15 cellular contexts compared by ENCODE assay signal in the genomic region with DNA sequence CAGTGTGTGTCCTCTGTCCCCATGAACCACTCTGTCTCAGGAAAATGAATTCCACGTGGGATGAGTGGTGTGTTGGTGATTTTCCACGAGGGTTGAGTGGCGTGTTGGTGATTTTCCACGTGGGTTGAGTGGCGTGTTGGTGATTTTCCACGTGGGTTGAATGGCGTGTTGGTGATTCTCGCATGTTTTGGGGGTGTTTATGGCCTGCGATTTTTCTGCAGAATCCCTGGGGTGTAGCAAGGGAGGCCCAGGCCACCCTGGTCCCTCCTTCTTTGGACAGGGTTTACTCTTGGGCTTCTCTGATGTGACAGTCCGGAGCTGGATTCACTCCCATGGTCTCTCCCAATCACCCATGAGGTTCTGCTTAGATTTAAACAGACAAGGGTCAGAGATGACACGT.
DNase-seq lines count a peak whose midpoint lies in the region; ATAC-seq and TF ChIP-seq lines count a peak whose summit lies in the region.
"Had no signal": no experiment of that assay in that cellular context is flagged by ENCODE, and none has a peak within 500 bp of the region (broad histone marks: within the 10 kb centered on the region; RNA-seq: fewer than 3 reads in every experiment).

No MANE protein-coding gene starts in this region.

- H3K9ac ChIP-seq in H9 (ENCODE audit: extremely low read depth, insufficient read length, low read length): no peak overlapping the region
- H3K9ac ChIP-seq in endodermal cell (ENCODE audit: extremely low read depth, low read length, poor library complexity, severe bottlenecking): no peak overlapping the region
- H3K9ac ChIP-seq: BLaER1 had no signal

- H3K4me2 ChIP-seq in H9 (ENCODE audit: insufficient read depth, insufficient read length, low read length): no peak overlapping the region
- H3K4me2 ChIP-seq: BLaER1 had no signal

- H3K23ac ChIP-seq in H9 (ENCODE audit: insufficient read length, low read depth, low read length): no peak overlapping the region

- ATAC-seq in activated CD8-positive, alpha-beta memory T cell treated with anti-CD3 and anti-CD28 coated beads, Interleukin-2, amount 10 ng/mL, durations not matched to agents 7 days and 5 days: no peak
- ATAC-seq in T-helper 17 cell (no peak), HG03175 (IDR thresholded peaks at IDR 0.05; ENCODE audit: unreplicated experiment) (no peak)
- no peak for ATAC-seq in activated CD4-positive, alpha-beta T cell treated with anti-CD3 and anti-CD28 coated beads for 36 hours

- no peak overlapping the region for H2BK12ac ChIP-seq in H9 (ENCODE audit: insufficient read length, low read depth, low read length)

- WGBS in H9 (ENCODE audit: extremely low coverage, insufficient read length, low lambda C conversion rate): no CpG with 5 or more reads among the region's 11 CpGs
- 91 to 100% methylated on average over 4 to 11 of the region's 11 CpGs for WGBS in endodermal cell (ENCODE audit: insufficient coverage in 1 of 2, insufficient read length in 1 of 2), 2 experiments

- H2BK5ac ChIP-seq in H9 (ENCODE audit: insufficient read length, low read length): no peak overlapping the region

- H3K4me3 Mint-ChIP-seq in activated CD8-positive, alpha-beta memory T cell treated with anti-CD3 and anti-CD28 coated beads, Interleukin-2, amount 10 ng/mL, durations not matched to agents 7 days and 5 days: no peak overlapping the region
- H3K4me3 Mint-ChIP-seq in H9: no peak overlapping the region
- H3K4me3 Mint-ChIP-seq in endodermal cell: no peak overlapping the region
- no peak overlapping the region for H3K4me3 Mint-ChIP-seq in type B pancreatic cell
- no peak overlapping the region for H3K4me3 Mint-ChIP-seq in T-helper 17 cell
- H3K4me3 Mint-ChIP-seq in activated CD4-positive, alpha-beta T cell treated with anti-CD3 and anti-CD28 coated beads for 36 hours: no peak overlapping the region
- H3K4me3 Mint-ChIP-seq: CD8-positive, alpha-beta memory T cell had no signal

- no peak overlapping the region for H4K8ac ChIP-seq in H9 (replicated peaks; ENCODE audit: insufficient read length, low read depth, low read length)

- intact Hi-C loops in activated CD4-positive, alpha-beta T cell treated with anti-CD3 and anti-CD28 coated beads for 36 hours (cut with DNase I, micrococcal nuclease): no loop called here

- no peaks in the 10 kb centered on the region for H3K23me2 ChIP-seq in H9 (ENCODE audit: insufficient read length, low read depth, low read length, poor library complexity, severe bottlenecking)

- no peak overlapping the region for H3K4ac ChIP-seq in H9 (ENCODE audit: low read depth, low read length)

- H3K4me1 Mint-ChIP-seq in activated CD8-positive, alpha-beta memory T cell treated with anti-CD3 and anti-CD28 coated beads, Interleukin-2, amount 10 ng/mL, durations not matched to agents 7 days and 5 days: no peaks in the 10 kb centered on the region
- H3K4me1 Mint-ChIP-seq in H9 (peaks cover 45 to 48% of the 10 kb centered on the region in 2 experiments), endodermal cell (peaks cover 3% of the 10 kb centered on the region), type B pancreatic cell (ENCODE audit: unreplicated experiment) (peaks cover 18% of the 10 kb centered on the region), T-helper 17 cell (no peaks in the 10 kb centered on the region)
- peaks cover 10% of the 10 kb centered on the region for H3K4me1 Mint-ChIP-seq in activated CD4-positive, alpha-beta T cell treated with anti-CD3 and anti-CD28 coated beads for 36 hours

- no peak overlapping the region for H4K5ac ChIP-seq in H9 (ENCODE audit: insufficient read length, low read depth, low read length)

- H2AK5ac ChIP-seq in H9 (ENCODE audit: insufficient read length, low read length): no peak overlapping the region

- H3K9me3 ChIP-seq in H9 (ENCODE audit: control insufficient read depth, low read depth, low read length) (no peaks in the 10 kb centered on the region), endodermal cell (ENCODE audit: control insufficient read depth, low read length) (no peaks in the 10 kb centered on the region), T-helper 17 cell (ENCODE audit: control insufficient read depth, low read length, poor library complexity, severe bottlenecking) (peaks cover 2% of the 10 kb centered on the region)
- H3K9me3 ChIP-seq: Caco-2 had no signal

- no peak overlapping the region for H3T11ph ChIP-seq in H9 (ENCODE audit: low read length)

- H3K27ac ChIP-seq in H9 (ENCODE audit: insufficient read length, low read depth, low read length): no peak overlapping the region
- no peak overlapping the region for H3K27ac ChIP-seq in endodermal cell (ENCODE audit: low read depth, low read length)
- H3K27ac ChIP-seq: 22Rv1, BLaER1 had no signal

- no peaks in the 10 kb centered on the region for H4K20me1 ChIP-seq in H9 (ENCODE audit: control insufficient read depth, insufficient read depth, insufficient read length)
- H4K20me1 ChIP-seq: BLaER1 had no signal

- no peak overlapping the region for H2BK15ac ChIP-seq in H9 (ENCODE audit: low read depth, low read length)

- H3K14ac ChIP-seq in H9 (ENCODE audit: insufficient read depth, low read length): no peak overlapping the region

- no peaks in the 10 kb centered on the region for H3K36me3 Mint-ChIP-seq in activated CD8-positive, alpha-beta memory T cell treated with anti-CD3 and anti-CD28 coated beads, Interleukin-2, amount 10 ng/mL, durations not matched to agents 7 days and 5 days
- H3K36me3 Mint-ChIP-seq in H9 (ENCODE audit: insufficient read depth in 1 of 3, low read depth in 3 of 3) (peaks cover 0 to 10% (median 0%) of the 10 kb centered on the region in 3 experiments; a peak in 4 of 7 replicates), endodermal cell (ENCODE audit: low read depth) (no peaks in the 10 kb centered on the region), type B pancreatic cell (no peaks in the 10 kb centered on the region), T-helper 17 cell (ENCODE audit: low read depth) (no peaks in the 10 kb centered on the region)
- peaks cover 2% of the 10 kb centered on the region for H3K36me3 Mint-ChIP-seq in activated CD4-positive, alpha-beta T cell treated with anti-CD3 and anti-CD28 coated beads for 36 hours (ENCODE audit: low read depth)
- H3K36me3 Mint-ChIP-seq: CD8-positive, alpha-beta memory T cell had no signal

- no peak overlapping the region for H2AFZ ChIP-seq in H9 (ENCODE audit: low read length)

- no peak overlapping the region for H2BK120ac ChIP-seq in H9 (ENCODE audit: low read depth, low read length, poor library complexity, severe bottlenecking)

- no peak overlapping the region for H4K91ac ChIP-seq in H9 (ENCODE audit: insufficient read length, low read depth, low read length)

- peak; percentile 9 for DNase-seq in activated CD8-positive, alpha-beta memory T cell treated with anti-CD3 and anti-CD28 coated beads, Interleukin-2, amount 10 ng/mL, durations not matched to agents 7 days and 5 days
- no peak for DNase-seq in activated CD8-positive, alpha-beta memory T cell treated with anti-CD3 and anti-CD28 coated beads for 24 hours
- DNase-seq in H9 (peak; percentile 4), endodermal cell (peak; percentile 17), type B pancreatic cell (ENCODE audit: extremely low spot score, unreplicated experiment) (peak; percentile 52), T-helper 17 cell (no peak)
- no peak for DNase-seq in activated CD4-positive, alpha-beta T cell treated with anti-CD3 and anti-CD28 coated beads for 36 hours
- DNase-seq: AML-193; Caco-2; CD8-positive, alpha-beta memory T cell; DND-41; GDM1 had no signal

- H3K27me3 Mint-ChIP-seq in activated CD8-positive, alpha-beta memory T cell treated with anti-CD3 and anti-CD28 coated beads, Interleukin-2, amount 10 ng/mL, durations not matched to agents 7 days and 5 days: peaks cover 3% of the 10 kb centered on the region
- H3K27me3 Mint-ChIP-seq in H9 (ENCODE audit: low read depth) (peaks cover 2% of the 10 kb centered on the region; the same call in 1 of the 2 replicates), endodermal cell (ENCODE audit: insufficient read depth) (no peaks in the 10 kb centered on the region), type B pancreatic cell (no peaks in the 10 kb centered on the region), T-helper 17 cell (peaks cover 32% of the 10 kb centered on the region)
- peaks cover 7% of the 10 kb centered on the region for H3K27me3 Mint-ChIP-seq in activated CD4-positive, alpha-beta T cell treated with anti-CD3 and anti-CD28 coated beads for 36 hours

- H3K27me3 ChIP-seq in H9 (ENCODE audit: insufficient read depth, low read length) (no peaks in the 10 kb centered on the region), endodermal cell (ENCODE audit: control insufficient read depth, insufficient read depth, low read length, poor library complexity, severe bottlenecking) (no peaks in the 10 kb centered on the region)
- H3K27me3 ChIP-seq: BLaER1 had no signal

- no peak overlapping the region for H3K18ac ChIP-seq in H9 (ENCODE audit: insufficient read length, low read depth, low read length)

- POLR2A ChIA-PET in activated CD4-positive, alpha-beta T cell treated with anti-CD3 and anti-CD28 coated beads for 36 hours (lab: Charles Lee): no interaction called here

- no peaks in the 10 kb centered on the region for H3K79me2 ChIP-seq in H9 (ENCODE audit: insufficient read depth, low read length)

- TF ChIP-seq CTCF in H9 (conservative IDR thresholded peaks at IDR 0.05): no peak
- no peak for TF ChIP-seq CTCF in endodermal cell (conservative IDR thresholded peaks at IDR 0.05)
- TF ChIP-seq CTCF in type B pancreatic cell (conservative IDR thresholded peaks at IDR 0.05): no peak

- H3K9me3 Mint-ChIP-seq in activated CD8-positive, alpha-beta memory T cell treated with anti-CD3 and anti-CD28 coated beads, Interleukin-2, amount 10 ng/mL, durations not matched to agents 7 days and 5 days (ENCODE audit: low read depth): no peaks in the 10 kb centered on the region
- H3K9me3 Mint-ChIP-seq in H9 (peaks cover 0 to 8% of the 10 kb centered on the region in 2 experiments; a peak in 3 of 5 replicates), endodermal cell (peaks cover 4% of the 10 kb centered on the region), type B pancreatic cell (no peaks in the 10 kb centered on the region)
- H3K9me3 Mint-ChIP-seq in activated CD4-positive, alpha-beta T cell treated with anti-CD3 and anti-CD28 coated beads for 36 hours (ENCODE audit: low read depth): no peaks in the 10 kb centered on the region

- H3K36me3 ChIP-seq in endodermal cell (ENCODE audit: control insufficient read depth, insufficient read depth, low read length): no peaks in the 10 kb centered on the region
- H3K36me3 ChIP-seq: BLaER1 had no signal

- H3K79me1 ChIP-seq in H9 (ENCODE audit: insufficient read depth, low read depth, low read length, poor library complexity, severe bottlenecking): no peaks in the 10 kb centered on the region

- CTCF ChIA-PET in activated CD8-positive, alpha-beta memory T cell treated with anti-CD3 and anti-CD28 coated beads, Interleukin-2, amount 10 ng/mL, durations not matched to agents 7 days and 5 days (lab: Charles Lee): no interaction called here
- CTCF ChIA-PET in activated CD4-positive, alpha-beta T cell treated with anti-CD3 and anti-CD28 coated beads for 36 hours (lab: Charles Lee): no interaction called here

- no peak overlapping the region for H3K27ac Mint-ChIP-seq in activated CD8-positive, alpha-beta memory T cell treated with anti-CD3 and anti-CD28 coated beads, Interleukin-2, amount 10 ng/mL, durations not matched to agents 7 days and 5 days
- H3K27ac Mint-ChIP-seq in H9 (no peak overlapping the region), endodermal cell (no peak overlapping the region), type B pancreatic cell (no peak overlapping the region), T-helper 17 cell (no peak overlapping the region)
- H3K27ac Mint-ChIP-seq in activated CD4-positive, alpha-beta T cell treated with anti-CD3 and anti-CD28 coated beads for 36 hours: no peak overlapping the region

- H2BK20ac ChIP-seq in H9 (ENCODE audit: low read depth, low read length, poor library complexity, severe bottlenecking): no peak overlapping the region

- H3K56ac ChIP-seq in H9 (ENCODE audit: insufficient read length, low read depth, low read length): no peak overlapping the region

- no peak overlapping the region for H3K4me3 ChIP-seq in endodermal cell (ENCODE audit: low read length)
- H3K4me3 ChIP-seq: BLaER1 had no signal

- H3K4me1 ChIP-seq in H9 (ENCODE audit: insufficient read depth, low read length): no peaks in the 10 kb centered on the region; the same call in 1 of the 2 replicates
- no peaks in the 10 kb centered on the region for H3K4me1 ChIP-seq in endodermal cell (ENCODE audit: control insufficient read depth, insufficient read depth, low read length)

Comparison
In these comparisons a context has a peak if more than half of its experiments do, and no peak if none do; other contexts are left out.
1. DNase-seq: peak in activated CD8-positive, alpha-beta memory T cell treated with anti-CD3 and anti-CD28 coated beads, Interleukin-2, amount 10 ng/mL, durations not matched to agents 7 days and 5 days (single experiment), H9 (single experiment), endodermal cell (single experiment) and type B pancreatic cell (single experiment); none in activated CD8-positive, alpha-beta memory T cell treated with anti-CD3 and anti-CD28 coated beads for 24 hours (single experiment), T-helper 17 cell (0 of 3) and activated CD4-positive, alpha-beta T cell treated with anti-CD3 and anti-CD28 coated beads for 36 hours (single experiment).